In the genomic region with DNA sequence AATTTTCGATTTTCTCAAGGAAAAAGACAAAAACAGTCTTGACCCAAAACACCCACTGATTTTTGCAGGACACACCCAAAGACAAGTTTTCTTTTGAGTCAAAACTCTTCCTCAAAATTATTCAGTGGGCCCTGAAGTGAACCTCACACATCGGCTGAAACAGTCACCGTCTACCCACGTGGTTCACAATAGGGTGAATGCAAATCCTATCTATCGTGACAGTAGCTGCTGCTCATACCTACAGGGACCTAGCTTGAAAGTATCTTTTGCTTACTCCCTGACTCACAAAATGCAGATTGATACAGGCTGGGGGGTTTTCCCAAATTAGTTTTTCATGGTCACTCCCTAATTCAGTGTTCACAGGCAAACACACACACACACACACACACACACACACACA, we compare ENCODE assay signal across 13 cellular contexts. TPM values are rescaled to one million over a fixed set of nuclear protein-coding genes. Genes with fewer than 3 reads are reported as not detected.
DNase-seq lines count a peak whose midpoint lies in the region; ATAC-seq, FAIRE-seq and TF ChIP-seq lines count a peak whose summit lies in the region.
"Had no signal": no experiment of that assay in that cellular context is flagged by ENCODE, and none has a peak within 500 bp of the region (broad histone marks: within the 10 kb centered on the region; RNA-seq: fewer than 3 reads in every experiment).

No MANE protein-coding gene starts in this region.

- H3K9me3 ChIP-seq in BLaER1 treated with 17β-estradiol and CSF1 and Interleukin-3, amounts not matched to agents 10 nM and 100 nM (replicated peaks in 1 of 11) = no peaks in the 10 kb centered on the region; a peak in 1 of 22 replicates
- H3K9me3 ChIP-seq in Karpas-422 (ENCODE audit: low read length) (no peaks in the 10 kb centered on the region), aorta (ENCODE audit: control insufficient read depth, low read length) (no peaks in the 10 kb centered on the region), tibial artery (no peaks in the 10 kb centered on the region), kidney (ENCODE audit: control insufficient read depth in 1 of 2, low read length in 2 of 2) (no peaks in the 10 kb centered on the region)
- H3K9me3 ChIP-seq: BLaER1 had no signal

- no peaks in the 10 kb centered on the region for H3K4me1 Mint-ChIP-seq in type B pancreatic cell (ENCODE audit: unreplicated experiment)

- no peak overlapping the region for H3K4me3 Mint-ChIP-seq in type B pancreatic cell

- no peak for TF ChIP-seq CTCF in type B pancreatic cell (conservative IDR thresholded peaks at IDR 0.05)
- no peak for TF ChIP-seq CTCF in tibial artery (IDR thresholded peaks at IDR 0.05)
- TF ChIP-seq CTCF in kidney (IDR thresholded peaks at IDR 0.05; ENCODE audit: borderline replicate concordance, extremely low read depth, insufficient read depth) = no peak

- H3K27ac Mint-ChIP-seq in type B pancreatic cell = no peak overlapping the region

- no peak for FAIRE-seq in kidney (lab: Jason Lieb, UNC)
- FAIRE-seq: bronchial epithelial cell, K562 had no signal

- H3K36me3 Mint-ChIP-seq in type B pancreatic cell = no peaks in the 10 kb centered on the region

- intact Hi-C loops in aorta (cut with DNase I) = no loop called here
- intact Hi-C loops in tibial artery (cut with DNase I; ENCODE audit: low total_unique reads) = no loop called here
- intact Hi-C loops in kidney (cut with DNase I) = no loop called here

- H3K9me2 ChIP-seq in Karpas-422 (replicated peaks; ENCODE audit: insufficient read depth, low read length) = no peaks in the 10 kb centered on the region

- peak overlapping the region in 3 of 11 experiments; percentile 35 to 69 (median 44); a peak in 3 of 22 replicates for H3K9ac ChIP-seq in BLaER1 treated with 17β-estradiol and CSF1 and Interleukin-3, amounts not matched to agents 10 nM and 100 nM
- H3K9ac ChIP-seq in Karpas-422 (ENCODE audit: low read length) = peak overlapping the region; percentile 63; the same call in 1 of the 2 replicates
- no peak overlapping the region for H3K9ac ChIP-seq in kidney (ENCODE audit: low read length in 2 of 2)
- H3K9ac ChIP-seq: BLaER1 had no signal

- no peak overlapping the region for H3K4me3 ChIP-seq in BLaER1 treated with 17β-estradiol and CSF1 and Interleukin-3, amounts not matched to agents 10 nM and 100 nM
- peak overlapping the region; percentile 56; the same call in 1 of the 2 replicates for H3K4me3 ChIP-seq in Karpas-422 (ENCODE audit: low read length)
- H3K4me3 ChIP-seq in aorta (ENCODE audit: low read length in 2 of 2) = no peak overlapping the region
- no peak overlapping the region for H3K4me3 ChIP-seq in tibial artery
- no peak overlapping the region for H3K4me3 ChIP-seq in kidney (ENCODE audit: low read length in 2 of 2)
- H3K4me3 ChIP-seq: BLaER1, K562 had no signal

- no peaks in the 10 kb centered on the region for H3K9me3 Mint-ChIP-seq in type B pancreatic cell

- H3K27ac ChIP-seq in BLaER1 treated with 17β-estradiol and CSF1 and Interleukin-3, amounts not matched to agents 10 nM and 100 nM = peak overlapping the region; percentile 8 to 88 (median 62); a peak in 19 of 22 replicates
- H3K27ac ChIP-seq in Karpas-422 (ENCODE audit: low read length) (no peak overlapping the region), aorta (ENCODE audit: low read depth in 1 of 2, low read length in 2 of 2) (no peak overlapping the region), tibial artery (no peak overlapping the region), kidney (ENCODE audit: low read depth in 2 of 2, low read length in 2 of 2) (no peak overlapping the region)
- H3K27ac ChIP-seq: BLaER1 had no signal

- peaks cover 0 to 48% (median 24%) of the 10 kb centered on the region in 10 experiments; a peak in 16 of 20 replicates for H3K4me1 ChIP-seq in BLaER1 treated with 17β-estradiol and CSF1 and Interleukin-3, amounts not matched to agents 10 nM and 100 nM
- H3K4me1 ChIP-seq in Karpas-422 (ENCODE audit: low read length) (peaks cover 21% of the 10 kb centered on the region), aorta (ENCODE audit: control insufficient read depth in 1 of 2, insufficient read depth in 2 of 2, low read length in 2 of 2) (no peaks in the 10 kb centered on the region), tibial artery (no peaks in the 10 kb centered on the region), kidney (ENCODE audit: control insufficient read depth in 1 of 2, insufficient read depth in 1 of 2, low read depth in 1 of 2, low read length in 2 of 2) (no peaks in the 10 kb centered on the region)
- H3K4me1 ChIP-seq: BLaER1 had no signal

- H2AFZ ChIP-seq in Karpas-422 (ENCODE audit: low read length) = no peak overlapping the region

- 0 out of 22 replicates have a peak, but pooled peaks cover 0 to 4% (median 0%) of the 10 kb centered on the region in 11 experiments for H3K36me3 ChIP-seq in BLaER1 treated with 17β-estradiol and CSF1 and Interleukin-3, amounts not matched to agents 10 nM and 100 nM
- no peaks in the 10 kb centered on the region; the same call in 1 of the 2 replicates for H3K36me3 ChIP-seq in Karpas-422 (ENCODE audit: insufficient read depth, low read length)
- H3K36me3 ChIP-seq in aorta (ENCODE audit: control insufficient read depth in 1 of 2, insufficient read depth in 2 of 2, low read length in 1 of 2) = peaks cover 0 to 3% of the 10 kb centered on the region in 2 donors
- peaks cover 0 to 5% (median 0%) of the 10 kb centered on the region in 3 donors for H3K36me3 ChIP-seq in tibial artery
- H3K36me3 ChIP-seq in kidney (ENCODE audit: control insufficient read depth in 1 of 2, insufficient read depth in 2 of 2, low read length in 2 of 2) = no peaks in the 10 kb centered on the region
- H3K36me3 ChIP-seq: BLaER1 had no signal

- H3K79me2 ChIP-seq in Karpas-422 (ENCODE audit: low read length) = no peaks in the 10 kb centered on the region

- ATAC-seq in GM18870 (IDR thresholded peaks at IDR 0.05; ENCODE audit: unreplicated experiment) (peak; percentile 78), HG02678 (IDR thresholded peaks at IDR 0.05; ENCODE audit: unreplicated experiment) (peak; percentile 41), aorta (ENCODE audit: low FRiP score) (no peak)
- ATAC-seq: K562, PC-3 had no signal

- H4K20me1 ChIP-seq in BLaER1 treated with 17β-estradiol and CSF1 and Interleukin-3, amounts not matched to agents 10 nM and 100 nM = no peaks in the 10 kb centered on the region
- H4K20me1 ChIP-seq in Karpas-422 (ENCODE audit: insufficient read depth, low read depth, low read length) = no peaks in the 10 kb centered on the region
- H4K20me1 ChIP-seq: BLaER1 had no signal

- DNase-seq in Karpas-422 = no peak
- DNase-seq in type B pancreatic cell (ENCODE audit: extremely low spot score, unreplicated experiment) = no peak
- no peak for DNase-seq in aorta
- no peak for DNase-seq in tibial artery
- DNase-seq in kidney = no peak
- DNase-seq: head of caudate nucleus, PC-3 had no signal

- 92 to 96% methylated on average over 5 of the region's 5 CpGs for WGBS in aorta, 2 donors

- no peaks in the 10 kb centered on the region for H3K27me3 ChIP-seq in BLaER1 treated with 17β-estradiol and CSF1 and Interleukin-3, amounts not matched to agents 10 nM and 100 nM
- H3K27me3 ChIP-seq in Karpas-422 (ENCODE audit: low read length) (no peaks in the 10 kb centered on the region), aorta (ENCODE audit: control insufficient read depth in 1 of 2, insufficient read depth in 2 of 2, low read length in 1 of 2) (no peaks in the 10 kb centered on the region), tibial artery (no peaks in the 10 kb centered on the region)
- H3K27me3 ChIP-seq: BLaER1 had no signal

- peak overlapping the region in 6 of 11 experiments; percentile 41 to 73 (median 65); a peak in 11 of 22 replicates for H3K4me2 ChIP-seq in BLaER1 treated with 17β-estradiol and CSF1 and Interleukin-3, amounts not matched to agents 10 nM and 100 nM
- peak overlapping the region; percentile 80 for H3K4me2 ChIP-seq in Karpas-422 (ENCODE audit: low read depth, low read length, poor library complexity, severe bottlenecking)
- H3K4me2 ChIP-seq: BLaER1 had no signal

- peaks cover 5% of the 10 kb centered on the region for H3K27me3 Mint-ChIP-seq in type B pancreatic cell

RNA-seq across cellular contexts. Expression of a gene that starts 10.7 kb away (rescaled TPM):
- total RNA-seq in Karpas-422 (2014; rRNA removed; shearing (Covaris generic); ENCODE audit: low replicate concordance) = 5.1 and 6.4 TPM in 2 replicates
- total RNA-seq in type B pancreatic cell (ENCODE audit: low replicate concordance) (0.59 and 0.92 TPM in 2 replicates), aorta (1 to 10 TPM; 3.1 to 3.2 TPM), kidney (5.0 TPM)
- polyA plus RNA-seq in aorta (under 1 TPM in 1 of 2 donors, not detected in 1; 0.15 TPM), kidney (ENCODE audit: insufficient read depth, low read depth, low replicate concordance) (0.28 TPM)

Comparison
In these comparisons a context has a peak if more than half of its experiments do, and no peak if none do; other contexts are left out.
1. H3K27ac ChIP-seq: peak in BLaER1 treated with 17β-estradiol and CSF1 and Interleukin-3, amounts not matched to agents 10 nM and 100 nM (11 of 11); none in Karpas-422 (single experiment), aorta (0 of 2), tibial artery (0 of 2) and kidney (0 of 2).